ENCODE assay signal across 10 cellular contexts in genomic region chr6:34301408-34301807, GRCh38. TPM values are rescaled to one million over a fixed set of nuclear protein-coding genes. Genes with fewer than 3 reads are reported as not detected.
DNase-seq lines count a peak whose midpoint lies in the region; ATAC-seq and TF ChIP-seq lines count a peak whose summit lies in the region.
"Had no signal": no experiment of that assay in that cellular context is flagged by ENCODE, and none has a peak within 500 bp of the region (broad histone marks: within the 10 kb centered on the region; RNA-seq: fewer than 3 reads in every experiment).

No MANE protein-coding gene starts in this region.

- POLR2A ChIA-PET in SK-N-SH (lab: Yijun Ruan, JAX) = no interaction called here

- no peak for TF ChIP-seq CTCF in SK-N-SH (IDR thresholded peaks at IDR 0.05)
- TF ChIP-seq CTCF in coronary artery (IDR thresholded peaks at IDR 0.05) = no peak
- no peak for TF ChIP-seq CTCF in uterus (IDR thresholded peaks at IDR 0.05)
- TF ChIP-seq CTCF in dorsolateral prefrontal cortex (IDR thresholded peaks at IDR 0.05 in 54 of 56, conservative IDR thresholded peaks at IDR 0.05 in 2 of 56; ENCODE audit: low read depth in 1 of 56, partially characterized antibody in 56 of 56) = no peak

- no peak overlapping the region for H3K4me2 ChIP-seq in SK-N-SH

- H3K27me3 Mint-ChIP-seq in activated naive CD4-positive, alpha-beta T cell treated with anti-CD3 and anti-CD28 coated beads, Interleukin-2, amount 10 ng/mL, durations not matched to agents 7 days and 5 days = no peaks in the 10 kb centered on the region

- H3K9me3 Mint-ChIP-seq in activated naive CD4-positive, alpha-beta T cell treated with anti-CD3 and anti-CD28 coated beads, Interleukin-2, amount 10 ng/mL, durations not matched to agents 7 days and 5 days = no peaks in the 10 kb centered on the region

- H3K4me1 Mint-ChIP-seq in activated naive CD4-positive, alpha-beta T cell treated with anti-CD3 and anti-CD28 coated beads, Interleukin-2, amount 10 ng/mL, durations not matched to agents 7 days and 5 days = peaks cover 4% of the 10 kb centered on the region

- H3K27ac ChIP-seq in SK-N-SH (ENCODE audit: low read depth in 2 of 2, low read length in 1 of 2) (no peak overlapping the region), coronary artery (peak overlapping the region in 1 of 2 donors; percentile 59), uterus (no peak overlapping the region), dorsolateral prefrontal cortex (peak overlapping the region in 23 of 59 donors; percentile 0 to 51 (median 17))

- DNase-seq in SK-N-SH = no peak
- DNase-seq in coronary artery (ENCODE audit: low spot score) = peak; percentile 77
- DNase-seq in left lobe of liver (ENCODE audit: low spot score) = no peak
- peak; percentile 22 to 63 for DNase-seq in uterus
- no peak for DNase-seq in activated naive CD4-positive, alpha-beta T cell treated with anti-CD3 and anti-CD28 coated beads, Interleukin-2, amount 10 ng/mL, durations not matched to agents 7 days and 5 days
- no peak for DNase-seq in dorsolateral prefrontal cortex
- DNase-seq: NCI-H2171 treated with DMSO at 0.1 percent for 48 hours; stimulated activated CD4-positive, alpha-beta T cell treated with anti-CD3 and anti-CD28 coated beads, Interleukin-4, amount 100 ng/mL, for 4 hours had no signal

- intact Hi-C loops in uterus (cut with DNase I; ENCODE audit: low total_unique reads) = no loop called here
- intact Hi-C loops in dorsolateral prefrontal cortex (cut with DNase I) = no loop called here

- peaks cover 4% of the 10 kb centered on the region for H3F3A ChIP-seq in SK-N-SH (replicated peaks; ENCODE audit: insufficient read depth)

- no peaks in the 10 kb centered on the region for H3K36me3 Mint-ChIP-seq in activated naive CD4-positive, alpha-beta T cell treated with anti-CD3 and anti-CD28 coated beads, Interleukin-2, amount 10 ng/mL, durations not matched to agents 7 days and 5 days

- peaks cover 30% of the 10 kb centered on the region for H3K79me2 ChIP-seq in SK-N-SH (ENCODE audit: insufficient read depth)

- no peak for TF ChIP-seq RAD21 in SK-N-SH (IDR thresholded peaks at IDR 0.05; ENCODE audit: low read length)

- ATAC-seq in SK-N-SH treated with all-trans-retinoic acid at 6 μM for 48 hours (peak; percentile 40; the same call in 2 of the 3 replicates), left lobe of liver (peak; percentile 45), HG03280 (IDR thresholded peaks at IDR 0.05; ENCODE audit: unreplicated experiment) (no peak)

- H3K4me1 ChIP-seq in SK-N-SH (ENCODE audit: control insufficient read depth in 1 of 2, insufficient read depth in 2 of 2, low read depth in 1 of 2, low read length in 1 of 2) (no peaks in the 10 kb centered on the region; a peak in 1 of 4 replicates), uterus (peaks cover 0 to 3% of the 10 kb centered on the region in 2 donors)

- TF ChIP-seq POLR2A in uterus (IDR thresholded peaks at IDR 0.05) = no peak

- H3K9ac ChIP-seq in SK-N-SH = no peak overlapping the region

- H3K27ac Mint-ChIP-seq in activated naive CD4-positive, alpha-beta T cell treated with anti-CD3 and anti-CD28 coated beads, Interleukin-2, amount 10 ng/mL, durations not matched to agents 7 days and 5 days = no peak overlapping the region

- 100% methylated on average over 2 of the region's 2 CpGs for WGBS in SK-N-SH (ENCODE audit: low lambda C conversion rate)

- CTCF ChIA-PET in SK-N-SH (lab: Yijun Ruan, JAX) = no interaction called here
- CTCF ChIA-PET in activated naive CD4-positive, alpha-beta T cell treated with anti-CD3 and anti-CD28 coated beads, Interleukin-2, amount 10 ng/mL, durations not matched to agents 7 days and 5 days (lab: Charles Lee) = interaction anchor here (0.7 to 1.4 kb wide), 2 partner anchors 52 to 181 kb away, joined by 3 read pairs; partner anchors contain the start of gene SMIM29

- H3K4me3 ChIP-seq in SK-N-SH (ENCODE audit: low read depth in 2 of 2, low read length in 1 of 2) = no peak overlapping the region
- H3K4me3 ChIP-seq in coronary artery = no peak overlapping the region
- H3K4me3 ChIP-seq in uterus = no peak overlapping the region
- no peak overlapping the region for H3K4me3 ChIP-seq in dorsolateral prefrontal cortex

- H2AFZ ChIP-seq in SK-N-SH (ENCODE audit: low read depth) = no peak overlapping the region

- H3K9me3 ChIP-seq in SK-N-SH = no peaks in the 10 kb centered on the region
- no peaks in the 10 kb centered on the region for H3K9me3 ChIP-seq in uterus

- no peaks in the 10 kb centered on the region for H3K9me2 ChIP-seq in SK-N-SH

- H3K36me3 ChIP-seq in SK-N-SH (replicated peaks in 1 of 2; ENCODE audit: control insufficient read depth in 1 of 2, insufficient read depth in 2 of 2, low read length in 1 of 2) (no peaks in the 10 kb centered on the region), uterus (no peaks in the 10 kb centered on the region)

- H3K27me3 ChIP-seq in SK-N-SH (ENCODE audit: insufficient read depth) (no peaks in the 10 kb centered on the region), uterus (no peaks in the 10 kb centered on the region), dorsolateral prefrontal cortex (no peaks in the 10 kb centered on the region)

- no peak overlapping the region for H3K4me3 Mint-ChIP-seq in activated naive CD4-positive, alpha-beta T cell treated with anti-CD3 and anti-CD28 coated beads, Interleukin-2, amount 10 ng/mL, durations not matched to agents 7 days and 5 days

- peaks cover 2% of the 10 kb centered on the region; the same call in 1 of the 2 replicates for H4K20me1 ChIP-seq in SK-N-SH (ENCODE audit: insufficient read depth)

- no peak for TF ChIP-seq EP300 in SK-N-SH (IDR thresholded peaks at IDR 0.05; ENCODE audit: borderline replicate concordance in 1 of 2, low read depth in 1 of 2, low read length in 1 of 2)

TF ChIP-seq in SK-N-SH treated with all-trans-retinoic acid at 6 μM for 48 hours, 23 proteins besides CTCF, POLR2A, EP300 and RAD21:
- TF ChIP-seq ZNF70 (CRISPR knock-in tag; IDR thresholded peaks at IDR 0.05) (no peak), BACH2 (CRISPR knock-in tag; IDR thresholded peaks at IDR 0.05; ENCODE audit: borderline replicate concordance) (no peak), GLIS3 (CRISPR knock-in tag; IDR thresholded peaks at IDR 0.05) (no peak), CSRNP3 (CRISPR knock-in tag; IDR thresholded peaks at IDR 0.05) (no peak), SNAI2 (CRISPR knock-in tag; IDR thresholded peaks at IDR 0.05) (no peak), ZFP30 (CRISPR knock-in tag; IDR thresholded peaks at IDR 0.05) (no peak)
TF ChIP-seq in SK-N-SH treated with all-trans-retinoic acid at 6 μM for 48 hours: peak in this region for 0.

TF ChIP-seq in SK-N-SH, 30 proteins besides CTCF, POLR2A, EP300 and RAD21:
- TF ChIP-seq USF1 (IDR thresholded peaks at IDR 0.05; ENCODE audit: borderline replicate concordance, low read depth) = no peak
- TF ChIP-seq EZH2phosphoT487 (IDR thresholded peaks at IDR 0.05; ENCODE audit: borderline replicate concordance, low read depth) = no peak
- TF ChIP-seq RCOR1 (IDR thresholded peaks at IDR 0.05; ENCODE audit: low read length) = no peak
- no peak for TF ChIP-seq JUND (IDR thresholded peaks at IDR 0.05)
- no peak for TF ChIP-seq MXI1 (IDR thresholded peaks at IDR 0.05; ENCODE audit: low read depth, low read length)
- no peak for TF ChIP-seq GATA2 (CRISPR knock-in tag; IDR thresholded peaks at IDR 0.05)
- TF ChIP-seq TAF1 (IDR thresholded peaks at IDR 0.05; ENCODE audit: borderline replicate concordance, low read depth, low read length) = no peak
- no peak for TF ChIP-seq RFX5 (IDR thresholded peaks at IDR 0.05; ENCODE audit: low read length)
- TF ChIP-seq POLR2AphosphoS5 (IDR thresholded peaks at IDR 0.05; ENCODE audit: low read depth, low read length) = no peak

RNA-seq across cellular contexts. Expression of gene SMIM29, which starts 52.6 kb away (rescaled TPM):
- 50.2 and 52.2 TPM in 2 replicates for polyA plus RNA-seq in SK-N-SH (2012; rRNA removed)
- polyA plus RNA-seq in SK-N-SH (2012; cell fraction: cytosol; rRNA removed) = 20.6 and 31.3 TPM in 2 replicates
- 41.8 and 68.7 TPM in 2 replicates for polyA plus RNA-seq in SK-N-SH (2012; cell fraction: nucleus; rRNA removed)
- total RNA-seq in left lobe of liver (6.4 TPM), uterus (10 to 100 TPM in 3 of 4 donors, 1 to 10 TPM in 1; 5.2 to 44.3 (median 20.0) TPM), dorsolateral prefrontal cortex (100 to 1,000 TPM in 3 of 120 experiments, 10 to 100 TPM in 117; 43.8 to 108 (median 67.5) TPM)

Comparison
In these comparisons a context has a peak if more than half of its experiments do, and no peak if none do; other contexts are left out.
1. DNase-seq: peak in coronary artery (single experiment) and uterus (2 of 2); none in SK-N-SH (single experiment), left lobe of liver (single experiment), activated naive CD4-positive, alpha-beta T cell treated with anti-CD3 and anti-CD28 coated beads, Interleukin-2, amount 10 ng/mL, durations not matched to agents 7 days and 5 days (single experiment) and dorsolateral prefrontal cortex (0 of 10).